ENCODE assay signal across 1 cellular context in the genomic region with DNA sequence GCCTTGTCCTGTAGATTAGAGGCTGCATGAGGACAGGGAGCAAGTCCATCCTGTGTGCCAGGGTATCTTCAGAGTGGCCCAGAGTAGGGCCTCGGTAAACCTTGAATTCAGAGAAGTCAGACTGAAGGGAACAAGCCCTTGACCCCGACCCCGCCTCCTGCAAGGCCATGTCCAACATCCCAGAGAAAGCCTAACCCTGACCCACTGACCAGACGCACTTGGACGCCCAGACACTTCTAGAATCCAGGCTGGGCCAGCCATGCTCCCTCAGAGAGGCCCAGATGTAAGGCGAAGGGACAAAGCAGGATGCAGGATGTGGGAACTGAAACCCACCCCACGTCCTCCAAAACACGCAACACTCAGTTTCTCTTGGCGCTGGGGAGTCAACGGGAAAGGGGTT.
TF ChIP-seq lines count a peak whose summit lies in the region.

No MANE protein-coding gene starts in this region.

TF ChIP-seq in IMR-90, 13 proteins besides CTCF, POLR2A, EP300 and RAD21:
- TF ChIP-seq, protein P1, sequence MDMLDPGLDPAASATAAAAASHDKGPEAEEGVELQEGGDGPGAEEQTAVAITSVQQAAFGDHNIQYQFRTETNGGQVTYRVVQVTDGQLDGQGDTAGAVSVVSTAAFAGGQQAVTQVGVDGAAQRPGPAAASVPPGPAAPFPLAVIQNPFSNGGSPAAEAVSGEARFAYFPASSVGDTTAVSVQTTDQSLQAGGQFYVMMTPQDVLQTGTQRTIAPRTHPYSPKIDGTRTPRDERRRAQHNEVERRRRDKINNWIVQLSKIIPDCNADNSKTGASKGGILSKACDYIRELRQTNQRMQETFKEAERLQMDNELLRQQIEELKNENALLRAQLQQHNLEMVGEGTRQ (IDR thresholded peaks at IDR 0.05; ENCODE audit: low read depth, low read length) = no peak
- TF ChIP-seq RCOR1 (IDR thresholded peaks at IDR 0.05; ENCODE audit: insufficient replicate concordance, low read length) (no peak), CHD1 (IDR thresholded peaks at IDR 0.05; ENCODE audit: low read depth, low read length) (no peak), SMC3 (IDR thresholded peaks at IDR 0.05; ENCODE audit: low read depth, low read length) (no peak), MXI1 (IDR thresholded peaks at IDR 0.05; ENCODE audit: borderline replicate concordance, low read depth, low read length) (no peak), NFE2L2 (IDR thresholded peaks at IDR 0.05; ENCODE audit: low read depth, low read length) (no peak), CEBPB (IDR thresholded peaks at IDR 0.05; ENCODE audit: low read depth, low read length) (no peak), MAZ (IDR thresholded peaks at IDR 0.05; ENCODE audit: borderline replicate concordance, low read depth, low read length) (no peak), FOS (IDR thresholded peaks at IDR 0.05; ENCODE audit: low read depth, low read length) (no peak), MAFK (IDR thresholded peaks at IDR 0.05; ENCODE audit: low read depth, low read length) (no peak), BHLHE40 (IDR thresholded peaks at IDR 0.05; ENCODE audit: low read depth, low read length) (no peak)
- TF ChIP-seq, protein P2, sequence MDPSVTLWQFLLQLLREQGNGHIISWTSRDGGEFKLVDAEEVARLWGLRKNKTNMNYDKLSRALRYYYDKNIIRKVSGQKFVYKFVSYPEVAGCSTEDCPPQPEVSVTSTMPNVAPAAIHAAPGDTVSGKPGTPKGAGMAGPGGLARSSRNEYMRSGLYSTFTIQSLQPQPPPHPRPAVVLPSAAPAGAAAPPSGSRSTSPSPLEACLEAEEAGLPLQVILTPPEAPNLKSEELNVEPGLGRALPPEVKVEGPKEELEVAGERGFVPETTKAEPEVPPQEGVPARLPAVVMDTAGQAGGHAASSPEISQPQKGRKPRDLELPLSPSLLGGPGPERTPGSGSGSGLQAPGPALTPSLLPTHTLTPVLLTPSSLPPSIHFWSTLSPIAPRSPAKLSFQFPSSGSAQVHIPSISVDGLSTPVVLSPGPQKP (IDR thresholded peaks at IDR 0.05; ENCODE audit: borderline replicate concordance, low read depth, low read length) = no peak
